In the genomic region with DNA sequence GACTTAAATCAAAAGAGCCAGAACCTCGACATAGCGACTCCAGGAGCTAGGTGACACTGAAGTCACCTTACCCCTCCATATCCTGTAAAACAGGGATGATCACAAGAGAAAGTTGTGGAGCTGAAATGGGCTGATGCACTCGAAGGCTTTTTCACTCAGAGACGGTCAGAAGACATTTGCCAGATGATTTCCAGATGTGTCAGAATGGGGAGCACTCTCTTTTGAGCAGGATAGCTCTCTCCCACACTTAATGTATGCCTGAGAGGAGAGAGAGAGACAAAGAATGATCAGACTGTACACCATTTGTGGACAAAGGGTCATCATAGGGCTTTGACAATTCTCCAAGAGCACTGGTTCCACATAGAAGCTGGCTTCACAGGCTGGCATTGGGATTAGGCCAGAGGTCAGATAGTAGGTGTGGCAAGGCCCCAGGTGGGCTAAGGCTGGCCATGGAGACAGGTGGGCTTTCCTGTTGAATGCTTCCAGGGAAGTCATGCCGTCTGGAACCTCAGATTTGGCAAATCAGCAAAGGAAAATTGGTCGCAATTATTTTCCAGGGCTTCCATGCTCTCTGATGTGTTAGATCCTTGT, we compare ENCODE assay signal across 2 cellular contexts.
TF ChIP-seq lines count a peak whose summit lies in the region.

No MANE protein-coding gene starts in this region.

TF ChIP-seq in SK-N-SH treated with all-trans-retinoic acid at 6 μM for 48 hours, 23 proteins besides CTCF, POLR2A, EP300 and RAD21 (continued from another document):
- TF ChIP-seq, protein P1, sequence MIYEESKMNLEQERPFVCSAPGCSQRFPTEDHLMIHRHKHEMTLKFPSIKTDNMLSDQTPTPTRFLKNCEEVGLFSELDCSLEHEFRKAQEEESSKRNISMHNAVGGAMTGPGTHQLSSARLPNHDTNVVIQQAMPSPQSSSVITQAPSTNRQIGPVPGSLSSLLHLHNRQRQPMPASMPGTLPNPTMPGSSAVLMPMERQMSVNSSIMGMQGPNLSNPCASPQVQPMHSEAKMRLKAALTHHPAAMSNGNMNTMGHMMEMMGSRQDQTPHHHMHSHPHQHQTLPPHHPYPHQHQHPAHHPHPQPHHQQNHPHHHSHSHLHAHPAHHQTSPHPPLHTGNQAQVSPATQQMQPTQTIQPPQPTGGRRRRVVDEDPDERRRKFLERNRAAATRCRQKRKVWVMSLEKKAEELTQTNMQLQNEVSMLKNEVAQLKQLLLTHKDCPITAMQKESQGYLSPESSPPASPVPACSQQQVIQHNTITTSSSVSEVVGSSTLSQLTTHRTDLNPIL (CRISPR knock-in tag; IDR thresholded peaks at IDR 0.05; ENCODE audit: low read depth): no peak
- TF ChIP-seq ZFP30 (CRISPR knock-in tag; IDR thresholded peaks at IDR 0.05) (no peak), ISL1 (CRISPR knock-in tag; IDR thresholded peaks at IDR 0.05) (no peak), PPARA (CRISPR knock-in tag; IDR thresholded peaks at IDR 0.05; ENCODE audit: borderline replicate concordance) (no peak), ARNTL (CRISPR knock-in tag; IDR thresholded peaks at IDR 0.05; ENCODE audit: borderline replicate concordance, low read depth) (no peak), ZFP3 (CRISPR knock-in tag; IDR thresholded peaks at IDR 0.05) (no peak)
- TF ChIP-seq, protein P2, sequence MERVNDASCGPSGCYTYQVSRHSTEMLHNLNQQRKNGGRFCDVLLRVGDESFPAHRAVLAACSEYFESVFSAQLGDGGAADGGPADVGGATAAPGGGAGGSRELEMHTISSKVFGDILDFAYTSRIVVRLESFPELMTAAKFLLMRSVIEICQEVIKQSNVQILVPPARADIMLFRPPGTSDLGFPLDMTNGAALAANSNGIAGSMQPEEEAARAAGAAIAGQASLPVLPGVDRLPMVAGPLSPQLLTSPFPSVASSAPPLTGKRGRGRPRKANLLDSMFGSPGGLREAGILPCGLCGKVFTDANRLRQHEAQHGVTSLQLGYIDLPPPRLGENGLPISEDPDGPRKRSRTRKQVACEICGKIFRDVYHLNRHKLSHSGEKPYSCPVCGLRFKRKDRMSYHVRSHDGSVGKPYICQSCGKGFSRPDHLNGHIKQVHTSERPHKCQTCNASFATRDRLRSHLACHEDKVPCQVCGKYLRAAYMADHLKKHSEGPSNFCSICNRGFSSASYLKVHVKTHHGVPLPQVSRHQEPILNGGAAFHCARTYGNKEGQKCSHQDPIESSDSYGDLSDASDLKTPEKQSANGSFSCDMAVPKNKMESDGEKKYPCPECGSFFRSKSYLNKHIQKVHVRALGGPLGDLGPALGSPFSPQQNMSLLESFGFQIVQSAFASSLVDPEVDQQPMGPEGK (CRISPR knock-in tag; IDR thresholded peaks at IDR 0.05; ENCODE audit: borderline replicate concordance): no peak
- TF ChIP-seq, protein P3, sequence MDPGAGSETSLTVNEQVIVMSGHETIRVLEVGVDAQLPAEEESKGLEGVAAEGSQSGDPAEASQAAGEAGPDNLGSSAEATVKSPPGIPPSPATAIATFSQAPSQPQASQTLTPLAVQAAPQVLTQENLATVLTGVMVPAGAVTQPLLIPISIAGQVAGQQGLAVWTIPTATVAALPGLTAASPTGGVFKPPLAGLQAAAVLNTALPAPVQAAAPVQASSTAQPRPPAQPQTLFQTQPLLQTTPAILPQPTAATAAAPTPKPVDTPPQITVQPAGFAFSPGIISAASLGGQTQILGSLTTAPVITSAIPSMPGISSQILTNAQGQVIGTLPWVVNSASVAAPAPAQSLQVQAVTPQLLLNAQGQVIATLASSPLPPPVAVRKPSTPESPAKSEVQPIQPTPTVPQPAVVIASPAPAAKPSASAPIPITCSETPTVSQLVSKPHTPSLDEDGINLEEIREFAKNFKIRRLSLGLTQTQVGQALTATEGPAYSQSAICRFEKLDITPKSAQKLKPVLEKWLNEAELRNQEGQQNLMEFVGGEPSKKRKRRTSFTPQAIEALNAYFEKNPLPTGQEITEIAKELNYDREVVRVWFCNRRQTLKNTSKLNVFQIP (CRISPR knock-in tag; IDR thresholded peaks at IDR 0.05; ENCODE audit: borderline replicate concordance, low read depth): no peak
- TF ChIP-seq, protein P4, sequence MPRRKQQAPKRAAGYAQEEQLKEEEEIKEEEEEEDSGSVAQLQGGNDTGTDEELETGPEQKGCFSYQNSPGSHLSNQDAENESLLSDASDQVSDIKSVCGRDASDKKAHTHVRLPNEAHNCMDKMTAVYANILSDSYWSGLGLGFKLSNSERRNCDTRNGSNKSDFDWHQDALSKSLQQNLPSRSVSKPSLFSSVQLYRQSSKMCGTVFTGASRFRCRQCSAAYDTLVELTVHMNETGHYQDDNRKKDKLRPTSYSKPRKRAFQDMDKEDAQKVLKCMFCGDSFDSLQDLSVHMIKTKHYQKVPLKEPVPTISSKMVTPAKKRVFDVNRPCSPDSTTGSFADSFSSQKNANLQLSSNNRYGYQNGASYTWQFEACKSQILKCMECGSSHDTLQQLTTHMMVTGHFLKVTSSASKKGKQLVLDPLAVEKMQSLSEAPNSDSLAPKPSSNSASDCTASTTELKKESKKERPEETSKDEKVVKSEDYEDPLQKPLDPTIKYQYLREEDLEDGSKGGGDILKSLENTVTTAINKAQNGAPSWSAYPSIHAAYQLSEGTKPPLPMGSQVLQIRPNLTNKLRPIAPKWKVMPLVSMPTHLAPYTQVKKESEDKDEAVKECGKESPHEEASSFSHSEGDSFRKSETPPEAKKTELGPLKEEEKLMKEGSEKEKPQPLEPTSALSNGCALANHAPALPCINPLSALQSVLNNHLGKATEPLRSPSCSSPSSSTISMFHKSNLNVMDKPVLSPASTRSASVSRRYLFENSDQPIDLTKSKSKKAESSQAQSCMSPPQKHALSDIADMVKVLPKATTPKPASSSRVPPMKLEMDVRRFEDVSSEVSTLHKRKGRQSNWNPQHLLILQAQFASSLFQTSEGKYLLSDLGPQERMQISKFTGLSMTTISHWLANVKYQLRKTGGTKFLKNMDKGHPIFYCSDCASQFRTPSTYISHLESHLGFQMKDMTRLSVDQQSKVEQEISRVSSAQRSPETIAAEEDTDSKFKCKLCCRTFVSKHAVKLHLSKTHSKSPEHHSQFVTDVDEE (CRISPR knock-in tag; IDR thresholded peaks at IDR 0.05): no peak

TF ChIP-seq in SK-N-SH, 30 proteins besides CTCF, POLR2A, EP300 and RAD21 (continued from another document):
- TF ChIP-seq RXRA (IDR thresholded peaks at IDR 0.05; ENCODE audit: borderline replicate concordance, low read depth) (no peak), FOSL2 (IDR thresholded peaks at IDR 0.05; ENCODE audit: borderline replicate concordance, low read depth) (no peak), RCOR1 (IDR thresholded peaks at IDR 0.05; ENCODE audit: low read length) (no peak), TEAD4 (IDR thresholded peaks at IDR 0.05; ENCODE audit: borderline replicate concordance, insufficient read depth) (no peak), CHD2 (IDR thresholded peaks at IDR 0.05; ENCODE audit: low read length, partially characterized antibody) (no peak), POLR2AphosphoS5 (IDR thresholded peaks at IDR 0.05; ENCODE audit: low read depth, low read length) (no peak), SMC3 (IDR thresholded peaks at IDR 0.05; ENCODE audit: low read depth, low read length) (no peak), FOXJ3 (CRISPR knock-in tag; IDR thresholded peaks at IDR 0.05) (no peak), TAF1 (IDR thresholded peaks at IDR 0.05; ENCODE audit: borderline replicate concordance, low read depth, low read length) (no peak), GABPA (IDR thresholded peaks at IDR 0.05; ENCODE audit: low read depth) (no peak), ELF1 (IDR thresholded peaks at IDR 0.05) (no peak)
- TF ChIP-seq, protein P5, sequence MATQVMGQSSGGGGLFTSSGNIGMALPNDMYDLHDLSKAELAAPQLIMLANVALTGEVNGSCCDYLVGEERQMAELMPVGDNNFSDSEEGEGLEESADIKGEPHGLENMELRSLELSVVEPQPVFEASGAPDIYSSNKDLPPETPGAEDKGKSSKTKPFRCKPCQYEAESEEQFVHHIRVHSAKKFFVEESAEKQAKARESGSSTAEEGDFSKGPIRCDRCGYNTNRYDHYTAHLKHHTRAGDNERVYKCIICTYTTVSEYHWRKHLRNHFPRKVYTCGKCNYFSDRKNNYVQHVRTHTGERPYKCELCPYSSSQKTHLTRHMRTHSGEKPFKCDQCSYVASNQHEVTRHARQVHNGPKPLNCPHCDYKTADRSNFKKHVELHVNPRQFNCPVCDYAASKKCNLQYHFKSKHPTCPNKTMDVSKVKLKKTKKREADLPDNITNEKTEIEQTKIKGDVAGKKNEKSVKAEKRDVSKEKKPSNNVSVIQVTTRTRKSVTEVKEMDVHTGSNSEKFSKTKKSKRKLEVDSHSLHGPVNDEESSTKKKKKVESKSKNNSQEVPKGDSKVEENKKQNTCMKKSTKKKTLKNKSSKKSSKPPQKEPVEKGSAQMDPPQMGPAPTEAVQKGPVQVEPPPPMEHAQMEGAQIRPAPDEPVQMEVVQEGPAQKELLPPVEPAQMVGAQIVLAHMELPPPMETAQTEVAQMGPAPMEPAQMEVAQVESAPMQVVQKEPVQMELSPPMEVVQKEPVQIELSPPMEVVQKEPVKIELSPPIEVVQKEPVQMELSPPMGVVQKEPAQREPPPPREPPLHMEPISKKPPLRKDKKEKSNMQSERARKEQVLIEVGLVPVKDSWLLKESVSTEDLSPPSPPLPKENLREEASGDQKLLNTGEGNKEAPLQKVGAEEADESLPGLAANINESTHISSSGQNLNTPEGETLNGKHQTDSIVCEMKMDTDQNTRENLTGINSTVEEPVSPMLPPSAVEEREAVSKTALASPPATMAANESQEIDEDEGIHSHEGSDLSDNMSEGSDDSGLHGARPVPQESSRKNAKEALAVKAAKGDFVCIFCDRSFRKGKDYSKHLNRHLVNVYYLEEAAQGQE (IDR thresholded peaks at IDR 0.05; ENCODE audit: low read depth, low read length): no peak
- TF ChIP-seq, protein P6, sequence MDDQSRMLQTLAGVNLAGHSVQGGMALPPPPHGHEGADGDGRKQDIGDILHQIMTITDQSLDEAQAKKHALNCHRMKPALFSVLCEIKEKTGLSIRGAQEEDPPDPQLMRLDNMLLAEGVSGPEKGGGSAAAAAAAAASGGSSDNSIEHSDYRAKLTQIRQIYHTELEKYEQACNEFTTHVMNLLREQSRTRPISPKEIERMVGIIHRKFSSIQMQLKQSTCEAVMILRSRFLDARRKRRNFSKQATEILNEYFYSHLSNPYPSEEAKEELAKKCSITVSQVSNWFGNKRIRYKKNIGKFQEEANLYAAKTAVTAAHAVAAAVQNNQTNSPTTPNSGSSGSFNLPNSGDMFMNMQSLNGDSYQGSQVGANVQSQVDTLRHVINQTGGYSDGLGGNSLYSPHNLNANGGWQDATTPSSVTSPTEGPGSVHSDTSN (IDR thresholded peaks at IDR 0.05): no peak
- TF ChIP-seq, protein P7, sequence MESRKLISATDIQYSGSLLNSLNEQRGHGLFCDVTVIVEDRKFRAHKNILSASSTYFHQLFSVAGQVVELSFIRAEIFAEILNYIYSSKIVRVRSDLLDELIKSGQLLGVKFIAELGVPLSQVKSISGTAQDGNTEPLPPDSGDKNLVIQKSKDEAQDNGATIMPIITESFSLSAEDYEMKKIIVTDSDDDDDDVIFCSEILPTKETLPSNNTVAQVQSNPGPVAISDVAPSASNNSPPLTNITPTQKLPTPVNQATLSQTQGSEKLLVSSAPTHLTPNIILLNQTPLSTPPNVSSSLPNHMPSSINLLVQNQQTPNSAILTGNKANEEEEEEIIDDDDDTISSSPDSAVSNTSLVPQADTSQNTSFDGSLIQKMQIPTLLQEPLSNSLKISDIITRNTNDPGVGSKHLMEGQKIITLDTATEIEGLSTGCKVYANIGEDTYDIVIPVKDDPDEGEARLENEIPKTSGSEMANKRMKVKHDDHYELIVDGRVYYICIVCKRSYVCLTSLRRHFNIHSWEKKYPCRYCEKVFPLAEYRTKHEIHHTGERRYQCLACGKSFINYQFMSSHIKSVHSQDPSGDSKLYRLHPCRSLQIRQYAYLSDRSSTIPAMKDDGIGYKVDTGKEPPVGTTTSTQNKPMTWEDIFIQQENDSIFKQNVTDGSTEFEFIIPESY (IDR thresholded peaks at IDR 0.05; ENCODE audit: borderline replicate concordance, low read depth): no peak
TF ChIP-seq in SK-N-SH: peak in this region for 0.
